21 cellular contexts compared by ENCODE assay signal in the genomic region with DNA sequence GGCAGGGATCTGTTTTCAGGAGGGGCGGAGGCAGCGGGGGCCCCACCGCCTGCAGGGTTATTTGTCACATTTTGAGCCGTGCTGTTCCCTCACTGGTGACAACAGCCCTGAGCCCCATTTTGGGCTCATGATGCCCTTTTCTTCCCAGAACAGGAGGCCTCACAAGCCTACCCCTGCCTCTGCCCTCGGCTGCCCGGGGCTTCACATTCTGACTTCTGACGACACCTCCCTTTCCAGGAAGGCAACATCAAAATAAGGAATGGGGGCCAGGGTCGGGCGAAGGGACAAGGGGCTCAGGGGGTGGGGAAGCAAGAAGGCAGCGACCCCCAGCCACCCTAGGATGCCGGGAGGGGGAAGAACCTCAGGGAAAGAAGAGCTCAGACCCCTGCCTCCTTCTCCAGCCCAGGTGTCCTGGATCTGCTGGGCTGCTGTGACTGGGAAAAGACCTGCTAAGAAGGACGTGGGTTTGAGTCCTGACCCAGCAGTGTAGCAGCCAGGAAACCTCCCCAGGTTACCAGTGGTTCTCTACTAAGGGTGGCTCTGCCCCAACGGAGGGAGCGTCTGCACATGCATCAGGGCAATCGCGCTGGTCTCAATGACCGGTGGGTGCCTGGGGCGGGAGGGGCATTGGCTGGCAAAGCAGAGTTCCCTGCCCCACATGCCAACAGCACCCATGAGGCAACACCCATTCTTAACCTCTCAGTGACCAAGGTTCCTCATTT. TPM values are rescaled to one million over a fixed set of nuclear protein-coding genes. Genes with fewer than 3 reads are reported as not detected.
"Had no signal": no experiment of that assay in that cellular context is flagged by ENCODE, and none has a peak within 500 bp of the region (broad histone marks: within the 10 kb centered on the region; RNA-seq: fewer than 3 reads in every experiment).

No MANE protein-coding gene starts in this region.

- H3K4me3 ChIP-seq: gastrocnemius medialis, left ventricle myocardium inferior, psoas muscle, right lobe of liver, testis had no signal

- H3K27me3 ChIP-seq: gastrocnemius medialis, right lobe of liver, testis had no signal

- H3K36me3 ChIP-seq: left ventricle myocardium inferior, right lobe of liver had no signal

- H3K27ac ChIP-seq: epithelial cell of prostate, gastrocnemius medialis, left ventricle myocardium inferior, psoas muscle, right lobe of liver, testis had no signal

- DNase-seq: activated CD4-positive, alpha-beta T cell treated with anti-CD3 and anti-CD28 coated beads, Interleukin-2, amount 10 ng/mL, durations not matched to agents 7 days and 5 days; activated CD4-positive, CD25-positive, alpha-beta regulatory T cell; activated CD8-positive, alpha-beta memory T cell treated with anti-CD3 and anti-CD28 coated beads for 24 hours; activated naive CD4-positive, alpha-beta T cell treated with anti-CD3 and anti-CD28 coated beads for 36 hours; caudate nucleus; effector memory CD8-positive, alpha-beta T cell; gastrocnemius medialis; kidney; left ventricle myocardium inferior; mesenchymal stem cell; right lobe of liver; stimulated activated CD4-positive, alpha-beta T cell treated with anti-CD3 and anti-CD28 coated beads, Interleukin-1b, Interleukin-23, amount 100 ng/mL, for 48 hours; testis had no signal

- H3K4me3 Mint-ChIP-seq: activated CD4-positive, alpha-beta T cell treated with anti-CD3 and anti-CD28 coated beads, Interleukin-2, amount 10 ng/mL, durations not matched to agents 7 days and 5 days; activated naive CD4-positive, alpha-beta T cell treated with anti-CD3 and anti-CD28 coated beads for 36 hours; activated T-helper 17 cell treated with anti-CD3 and anti-CD28 coated beads, Interleukin-2, amount 50 U/mL, for 72 hours; dendritic cell treated with granulocyte-macrophage colony-stimulating factor and Interleukin-4, amounts not matched to agents 40 ng/mL and 50 ng/mL, for 4 days; effector memory CD8-positive, alpha-beta T cell; nephron; stimulated activated naive CD8-positive, alpha-beta T cell treated with anti-CD3 and anti-CD28 coated beads, Interleukin-15, Interleukin-2, amounts not matched to agents 100 ng/mL and 50 ng/mL, for 24 hours had no signal

- H3K27me3 Mint-ChIP-seq: activated T-helper 17 cell treated with anti-CD3 and anti-CD28 coated beads, Interleukin-2, amount 50 U/mL, for 72 hours; effector memory CD8-positive, alpha-beta T cell; stimulated activated naive CD8-positive, alpha-beta T cell treated with anti-CD3 and anti-CD28 coated beads, Interleukin-15, Interleukin-2, amounts not matched to agents 100 ng/mL and 50 ng/mL, for 24 hours had no signal

- ATAC-seq: activated T-helper 17 cell treated with anti-CD3 and anti-CD28 coated beads, Interleukin-2, amount 50 U/mL, for 72 hours; effector memory CD8-positive, alpha-beta T cell; right lobe of liver had no signal

- H3K27ac Mint-ChIP-seq: activated naive CD4-positive, alpha-beta T cell treated with anti-CD3 and anti-CD28 coated beads for 36 hours; activated T-helper 17 cell treated with anti-CD3 and anti-CD28 coated beads, Interleukin-2, amount 50 U/mL, for 72 hours; stimulated activated naive CD8-positive, alpha-beta T cell treated with anti-CD3 and anti-CD28 coated beads, Interleukin-15, Interleukin-2, amounts not matched to agents 100 ng/mL and 50 ng/mL, for 24 hours had no signal

- H3K9me3 ChIP-seq: gastrocnemius medialis, left ventricle myocardium inferior, psoas muscle, right lobe of liver, testis had no signal

- H3K9me3 Mint-ChIP-seq: activated CD4-positive, alpha-beta T cell treated with anti-CD3 and anti-CD28 coated beads, Interleukin-2, amount 10 ng/mL, durations not matched to agents 7 days and 5 days; activated naive CD4-positive, alpha-beta T cell treated with anti-CD3 and anti-CD28 coated beads for 36 hours; activated T-helper 17 cell treated with anti-CD3 and anti-CD28 coated beads, Interleukin-2, amount 50 U/mL, for 72 hours; dendritic cell treated with granulocyte-macrophage colony-stimulating factor and Interleukin-4, amounts not matched to agents 40 ng/mL and 50 ng/mL, for 4 days; effector memory CD8-positive, alpha-beta T cell; nephron; stimulated activated naive CD8-positive, alpha-beta T cell treated with anti-CD3 and anti-CD28 coated beads, Interleukin-15, Interleukin-2, amounts not matched to agents 100 ng/mL and 50 ng/mL, for 24 hours had no signal

- H3K4me1 ChIP-seq: right lobe of liver had no signal

RNA-seq across cellular contexts. Expression of gene GH1, which starts 15.9 kb away (rescaled TPM):
- total RNA-seq: activated CD4-positive, alpha-beta T cell treated with anti-CD3 and anti-CD28 coated beads, Interleukin-2, amount 10 ng/mL, durations not matched to agents 7 days and 5 days; activated naive CD4-positive, alpha-beta T cell treated with anti-CD3 and anti-CD28 coated beads for 36 hours; gastrocnemius medialis; kidney; left ventricle myocardium inferior; omental fat pad; psoas muscle; right lobe of liver; ureter had no signal
- polyA plus RNA-seq: psoas muscle had no signal

RNA-seq across cellular contexts. Expression of gene CSHL1, which starts 23.5 kb away (rescaled TPM):
- total RNA-seq: activated CD4-positive, alpha-beta T cell treated with anti-CD3 and anti-CD28 coated beads, Interleukin-2, amount 10 ng/mL, durations not matched to agents 7 days and 5 days; activated naive CD4-positive, alpha-beta T cell treated with anti-CD3 and anti-CD28 coated beads for 36 hours; gastrocnemius medialis; kidney; left ventricle myocardium inferior; omental fat pad; psoas muscle; right lobe of liver; testis; ureter had no signal
- polyA plus RNA-seq: psoas muscle had no signal

RNA-seq across cellular contexts. Expression of gene CSH1, which starts 38.2 kb away (rescaled TPM):
- total RNA-seq: activated CD4-positive, alpha-beta T cell treated with anti-CD3 and anti-CD28 coated beads, Interleukin-2, amount 10 ng/mL, durations not matched to agents 7 days and 5 days; activated naive CD4-positive, alpha-beta T cell treated with anti-CD3 and anti-CD28 coated beads for 36 hours; gastrocnemius medialis; kidney; left ventricle myocardium inferior; omental fat pad; psoas muscle; right lobe of liver; ureter had no signal
- polyA plus RNA-seq: psoas muscle had no signal
